Comparison of ENCODE assay signal across 11 cellular contexts in the genomic region with DNA sequence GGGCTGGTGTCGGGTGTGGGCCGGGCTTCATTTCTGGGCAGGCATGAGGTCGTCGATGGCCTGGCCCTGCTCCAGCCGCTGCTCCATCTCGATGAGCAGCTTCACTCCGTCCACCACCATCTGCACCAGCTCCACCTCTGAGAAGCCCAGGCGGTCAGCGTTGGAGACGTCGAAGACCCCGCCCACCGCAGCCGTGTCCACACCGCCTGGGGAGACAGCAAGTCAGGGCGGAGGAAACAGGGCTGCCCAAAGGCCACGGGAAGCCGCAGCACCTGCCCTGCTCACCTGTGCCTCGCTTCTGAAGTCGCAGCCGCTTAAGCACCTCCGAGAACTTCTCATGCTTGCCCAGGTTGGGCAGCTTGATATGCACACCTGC. TPM values are rescaled to one million over a fixed set of nuclear protein-coding genes. Genes with fewer than 3 reads are reported as not detected.
A peak's percentile ranks its signal among the peaks of the same experiment; 100 is the strongest.
DNase-seq lines count a peak whose midpoint lies in the region; ATAC-seq, FAIRE-seq and TF ChIP-seq lines count a peak whose summit lies in the region.
"Had no signal": no experiment of that assay in that cellular context is flagged by ENCODE, and none has a peak within 500 bp of the region (broad histone marks: within the 10 kb centered on the region; RNA-seq: fewer than 3 reads in every experiment).

No MANE protein-coding gene starts in this region.

- H4K20me1 ChIP-seq in K562 (replicated peaks; ENCODE audit: control insufficient read depth, insufficient read depth, low read length) = peaks cover 13% of the 10 kb centered on the region; the same call in 1 of the 2 replicates

- H3K27me3 Mint-ChIP-seq in activated naive CD8-positive, alpha-beta T cell treated with anti-CD3 and anti-CD28 coated beads, Interleukin-2, amount 10 ng/mL, durations not matched to agents 7 days and 5 days = peaks cover 16% of the 10 kb centered on the region
- H3K27me3 Mint-ChIP-seq in activated naive CD8-positive, alpha-beta T cell treated with anti-CD3 and anti-CD28 coated beads, Interleukin-2, amount 50 U/mL, for 24 hours = peaks cover 14% of the 10 kb centered on the region

- CTCF ChIA-PET in K562 (lab: Yijun Ruan, JAX; ENCODE audit: low intra/inter-chr PET ratio) = interaction anchor here (0.6 to 2.7 kb wide), 2 partner anchors 27 to 445 kb away, joined by 4 to 19 read pairs; no protein-coding TSS in a partner anchor

- H3K9ac ChIP-seq in K562 (ENCODE audit: insufficient read depth in 1 of 2, low read depth in 2 of 2, low read length in 2 of 2) (peak overlapping the region in 1 of 2 experiments; percentile 61; a peak in 1 of 4 replicates), muscle layer of colon (ENCODE audit: low read length) (peak overlapping the region; percentile 27)

- POLR2A ChIA-PET in activated naive CD8-positive, alpha-beta T cell treated with anti-CD3 and anti-CD28 coated beads, Interleukin-2, amount 10 ng/mL, durations not matched to agents 7 days and 5 days (lab: Charles Lee) = interaction anchor here (0.7 kb wide), 1 partner anchor 20 kb away, joined by 3 read pairs; no protein-coding TSS in a partner anchor
- POLR2A ChIA-PET in K562 (lab: Yijun Ruan, JAX) = interaction anchor here (0.5 to 1.8 kb wide), 7 partner anchors 8 to 245 kb away, joined by 4 to 9 read pairs (median 5); a partner anchor contains a TSS

- TF ChIP-seq POLR2A in K562 (conservative IDR thresholded peaks at IDR 0.05) (no peak), uterus (IDR thresholded peaks at IDR 0.05) (no peak)

- no peak for FAIRE-seq in K562 (lab: Jason Lieb, UNC)
- FAIRE-seq: D721Med, RCC 7860 had no signal

- peak overlapping the region; percentile 71; the same call in 1 of the 3 replicates for H3K27ac ChIP-seq in K562 (ENCODE audit: extremely low read depth, low read depth, low read length)
- H3K27ac ChIP-seq in muscle layer of colon (ENCODE audit: low read depth, low read length) = peak overlapping the region; percentile 86
- peak overlapping the region; percentile 82 to 84 for H3K27ac ChIP-seq in uterus

- no peak for TF ChIP-seq EP300 in K562 (IDR thresholded peaks at IDR 0.05; ENCODE audit: low read length)

- peaks cover 23% of the 10 kb centered on the region for H3K79me2 ChIP-seq in K562 (ENCODE audit: control insufficient read depth, insufficient read depth, low read length)

- WGBS in K562 (ENCODE audit: insufficient coverage, low coverage, missing lambda C conversion rate) = 59% methylated on average over 13 of the region's 22 CpGs

- BruUV-seq in K562 (replicated peaks; lab: Mats Ljungman, UMichigan) = TSS peak; percentile 75

- peaks cover 34 to 82% of the 10 kb centered on the region in 2 experiments for H3K4me1 ChIP-seq in K562 (replicated peaks in 1 of 2; ENCODE audit: control insufficient read depth in 2 of 2, insufficient read depth in 2 of 2, low read length in 2 of 2)
- H3K4me1 ChIP-seq in muscle layer of colon (ENCODE audit: insufficient read depth, low read length) = peaks cover 50% of the 10 kb centered on the region
- H3K4me1 ChIP-seq in uterus = peaks cover 0 to 27% of the 10 kb centered on the region in 2 donors

- no peak for TF ChIP-seq CTCF in K562 (IDR thresholded peaks at IDR 0.05 in 2 of 3, conservative IDR thresholded peaks at IDR 0.05 in 1 of 3; ENCODE audit: insufficient read depth in 2 of 3, low read depth in 1 of 3, low read length in 3 of 3)
- no peak for TF ChIP-seq CTCF in uterus (IDR thresholded peaks at IDR 0.05)

- no peaks in the 10 kb centered on the region for H3K27me3 ChIP-seq in K562 (ENCODE audit: control insufficient read depth in 2 of 2, insufficient read depth in 2 of 2, low read length in 2 of 2)
- H3K27me3 ChIP-seq in muscle layer of colon (ENCODE audit: control insufficient read depth in 1 of 2, insufficient read depth in 2 of 2, low read length in 2 of 2) = no peaks in the 10 kb centered on the region
- H3K27me3 ChIP-seq in uterus = no peaks in the 10 kb centered on the region

- no peak for TF ChIP-seq RAD21 in K562 (CRISPR knock-in tag; conservative IDR thresholded peaks at IDR 0.05 in 1 of 2, IDR thresholded peaks at IDR 0.05 in 1 of 2)

- no peak overlapping the region for H3K27ac Mint-ChIP-seq in activated naive CD8-positive, alpha-beta T cell treated with anti-CD3 and anti-CD28 coated beads, Interleukin-2, amount 10 ng/mL, durations not matched to agents 7 days and 5 days
- H3K27ac Mint-ChIP-seq in activated naive CD8-positive, alpha-beta T cell treated with anti-CD3 and anti-CD28 coated beads, Interleukin-2, amount 50 U/mL, for 24 hours = no peak overlapping the region

- H3K4me3 ChIP-seq in K562 (no peak overlapping the region; the same call in 1 of the 2 replicates), muscle layer of colon (ENCODE audit: low read depth in 1 of 2, low read length in 2 of 2) (peak overlapping the region; percentile 34 to 65), uterus (no peak overlapping the region)

- no peaks in the 10 kb centered on the region for H3K36me3 Mint-ChIP-seq in activated naive CD8-positive, alpha-beta T cell treated with anti-CD3 and anti-CD28 coated beads, Interleukin-2, amount 10 ng/mL, durations not matched to agents 7 days and 5 days
- no peaks in the 10 kb centered on the region for H3K36me3 Mint-ChIP-seq in activated naive CD8-positive, alpha-beta T cell treated with anti-CD3 and anti-CD28 coated beads, Interleukin-2, amount 50 U/mL, for 24 hours (ENCODE audit: low read depth)
- H3K36me3 Mint-ChIP-seq: activated naive CD4-positive, alpha-beta T cell treated with anti-CD3 and anti-CD28 coated beads, Interleukin-2, amount 50 U/mL, for 72 hours had no signal

- H3K9me3 ChIP-seq in K562 (replicated peaks; ENCODE audit: control insufficient read depth, insufficient read depth, low read depth, low read length) (no peaks in the 10 kb centered on the region), muscle layer of colon (ENCODE audit: low read length) (no peaks in the 10 kb centered on the region), uterus (no peaks in the 10 kb centered on the region)

- intact Hi-C loops in K562 (cut with micrococcal nuclease) (loop anchor here (5.0 to 10.0 kb wide), 2 partner anchors 42 to 125 kb away; a partner anchor contains a TSS), uterus (cut with DNase I; ENCODE audit: low total_unique reads) (loop anchor here (2.0 kb wide), 1 partner anchor 25 kb away; no protein-coding TSS in a partner anchor)

- ATAC-seq in activated naive CD8-positive, alpha-beta T cell treated with anti-CD3 and anti-CD28 coated beads, Interleukin-2, amount 10 ng/mL, durations not matched to agents 7 days and 5 days (ENCODE audit: low read depth) = no peak
- no peak for ATAC-seq in activated naive CD8-positive, alpha-beta T cell treated with anti-CD3 and anti-CD28 coated beads, Interleukin-2, amount 50 U/mL, for 24 hours
- ATAC-seq in K562 (no peak), HG03039 (IDR thresholded peaks at IDR 0.05; ENCODE audit: unreplicated experiment) (no peak), HG02884 (IDR thresholded peaks at IDR 0.05; ENCODE audit: unreplicated experiment) (no peak)

- peak overlapping the region; percentile 45 for H3K4me3 Mint-ChIP-seq in activated naive CD8-positive, alpha-beta T cell treated with anti-CD3 and anti-CD28 coated beads, Interleukin-2, amount 10 ng/mL, durations not matched to agents 7 days and 5 days
- no peak overlapping the region for H3K4me3 Mint-ChIP-seq in activated naive CD8-positive, alpha-beta T cell treated with anti-CD3 and anti-CD28 coated beads, Interleukin-2, amount 50 U/mL, for 24 hours

- H3K4me1 Mint-ChIP-seq in activated naive CD8-positive, alpha-beta T cell treated with anti-CD3 and anti-CD28 coated beads, Interleukin-2, amount 10 ng/mL, durations not matched to agents 7 days and 5 days = peaks cover 8% of the 10 kb centered on the region
- H3K4me1 Mint-ChIP-seq in activated naive CD8-positive, alpha-beta T cell treated with anti-CD3 and anti-CD28 coated beads, Interleukin-2, amount 50 U/mL, for 24 hours = peaks cover 8% of the 10 kb centered on the region

- H3K9me1 ChIP-seq in K562 (ENCODE audit: control insufficient read depth, insufficient read depth, low read length) = no peaks in the 10 kb centered on the region

- H3K36me3 ChIP-seq in K562 (ENCODE audit: control insufficient read depth, insufficient read depth, low read length) (peaks cover 23% of the 10 kb centered on the region; the same call in 1 of the 3 replicates), muscle layer of colon (ENCODE audit: insufficient read depth, low read length) (peaks cover 15% of the 10 kb centered on the region), uterus (no peaks in the 10 kb centered on the region)

- no peaks in the 10 kb centered on the region for H3K9me3 Mint-ChIP-seq in activated naive CD8-positive, alpha-beta T cell treated with anti-CD3 and anti-CD28 coated beads, Interleukin-2, amount 10 ng/mL, durations not matched to agents 7 days and 5 days
- H3K9me3 Mint-ChIP-seq in activated naive CD8-positive, alpha-beta T cell treated with anti-CD3 and anti-CD28 coated beads, Interleukin-2, amount 50 U/mL, for 24 hours = no peaks in the 10 kb centered on the region
- H3K9me3 Mint-ChIP-seq: activated naive CD4-positive, alpha-beta T cell treated with anti-CD3 and anti-CD28 coated beads, Interleukin-2, amount 50 U/mL, for 72 hours had no signal

- H2AFZ ChIP-seq in K562 (ENCODE audit: low read depth, low read length) = no peak overlapping the region

- in situ Hi-C loops in K562 (cut with MboI) = no loop called here

- H3K4me2 ChIP-seq in K562 (ENCODE audit: insufficient read depth, low read length) = peak overlapping the region; percentile 68

- peak; percentile 34 for DNase-seq in activated naive CD8-positive, alpha-beta T cell treated with anti-CD3 and anti-CD28 coated beads, Interleukin-2, amount 10 ng/mL, durations not matched to agents 7 days and 5 days
- DNase-seq in activated naive CD8-positive, alpha-beta T cell treated with anti-CD3 and anti-CD28 coated beads, Interleukin-2, amount 50 U/mL, for 24 hours = no peak
- DNase-seq in K562 (ENCODE audit: extremely low read depth in 1 of 4, low spot score in 3 of 4) (peak in 1 of 4 experiments; percentile 44), uterus (peak; percentile 41 to 45)
- no peak for DNase-seq in stimulated activated CD4-positive, alpha-beta T cell treated with anti-CD3 and anti-CD28 coated beads, Interleukin-4, amount 100 ng/mL, for 1 hour

RNA-seq across cellular contexts. Expression of a gene that starts 2.8 kb away (rescaled TPM):
- 1 to 10 TPM; 4.3 to 4.4 TPM for total RNA-seq in activated naive CD8-positive, alpha-beta T cell treated with anti-CD3 and anti-CD28 coated beads, Interleukin-2, amount 10 ng/mL, durations not matched to agents 7 days and 5 days
- 63.0 and 253 TPM in 2 replicates for total RNA-seq in K562 (2011; cell fraction: chromatin; rRNA removed; ENCODE audit: low replicate concordance)
- total RNA-seq in K562 (2011; cell fraction: nucleolus; rRNA removed) = 300 and 318 TPM in 2 replicates
- total RNA-seq in K562 (2011; cell fraction: nucleoplasm; rRNA removed) = 108 and 141 TPM in 2 replicates
- total RNA-seq in K562 (2014; rRNA removed) (692 and 778 TPM in 2 replicates), K562 (2014; rRNA removed; fragmentation: Illumina TruSeq; extraction: Trizol) (90.5 and 91.6 TPM in 2 replicates), K562 (2015; rRNA removed; fragmentation: Illumina TruSeq; extraction: Trizol) (177 and 191 TPM in 2 replicates), K562 (2021) (558 and 570 TPM in 2 replicates), uterus (100 to 1,000 TPM in 3 of 4 donors, 10 to 100 TPM in 1; 96.2 to 291 (median 218) TPM)
- polyA plus RNA-seq in K562 (2011; rRNA removed) (132 and 348 TPM in 2 replicates), K562 (2014; fragmentation: Illumina TruSeq; extraction: Trizol) (115 and 390 TPM in 2 replicates), K562 (2014; fragmentation: Nextera tagmentation; extraction: Ambion mirVana) (10 to 100 TPM; 23.9 to 44.5 TPM), K562 (2014; rRNA removed) (564 and 637 TPM in 2 replicates)
- polyA plus RNA-seq in K562 (2011; cell fraction: cytosol; rRNA removed) = 261 and 599 TPM in 2 replicates
- 742 and 1,022 TPM in 2 replicates for polyA plus RNA-seq in K562 (2011; cell fraction: nucleus; rRNA removed)
- 375 and 553 TPM in 2 replicates for polyA plus RNA-seq in K562 (2012)
- 34.8 and 43.6 TPM in 2 replicates for polyA minus RNA-seq in K562 (2011; rRNA and poly(A)+ RNA removed)
- polyA minus RNA-seq in K562 (2011; cell fraction: cytosol; rRNA and poly(A)+ RNA removed) = 164 and 287 TPM in 2 replicates
- 93.2 and 131 TPM in 2 replicates for polyA minus RNA-seq in K562 (2011; cell fraction: nucleus; rRNA and poly(A)+ RNA removed)

RNA-seq across cellular contexts. Expression of a gene that starts 9.2 kb away (rescaled TPM):
- 1 to 10 TPM; 7.8 to 9.2 TPM for total RNA-seq in activated naive CD8-positive, alpha-beta T cell treated with anti-CD3 and anti-CD28 coated beads, Interleukin-2, amount 10 ng/mL, durations not matched to agents 7 days and 5 days
- total RNA-seq in K562 (2011; cell fraction: chromatin; rRNA removed; ENCODE audit: low replicate concordance) = 5.1 and 21.8 TPM in 2 replicates
- total RNA-seq in K562 (2011; cell fraction: nucleolus; rRNA removed) = 24.5 and 24.8 TPM in 2 replicates
- 9.7 and 11.4 TPM in 2 replicates for total RNA-seq in K562 (2011; cell fraction: nucleoplasm; rRNA removed)
- total RNA-seq in K562 (2014; rRNA removed) (24.8 and 29.5 TPM in 2 replicates), K562 (2014; rRNA removed; fragmentation: Illumina TruSeq; extraction: Trizol) (1.5 and 2.9 TPM in 2 replicates), K562 (2015; rRNA removed; fragmentation: Illumina TruSeq; extraction: Trizol) (12.3 and 12.4 TPM in 2 replicates), K562 (2021) (20.4 and 21.0 TPM in 2 replicates), uterus (10 to 100 TPM in 2 of 4 donors, 1 to 10 TPM in 2; 3.6 to 26.5 (median 8.7) TPM)
- polyA plus RNA-seq in K562 (2011; rRNA removed) (5.1 and 6.6 TPM in 2 replicates), K562 (2014; fragmentation: Illumina TruSeq; extraction: Trizol) (3.2 and 10.1 TPM in 2 replicates), K562 (2014; fragmentation: Nextera tagmentation; extraction: Ambion mirVana) (under 1 TPM; 0.10 to 0.50 TPM), K562 (2014; rRNA removed) (18.1 and 22.4 TPM in 2 replicates)
- 7.6 and 28.9 TPM in 2 replicates for polyA plus RNA-seq in K562 (2011; cell fraction: cytosol; rRNA removed)
- polyA plus RNA-seq in K562 (2011; cell fraction: nucleus; rRNA removed) = 15.5 and 27.8 TPM in 2 replicates
- 7.5 and 13.1 TPM in 2 replicates for polyA plus RNA-seq in K562 (2012)
- polyA minus RNA-seq in K562 (2011; rRNA and poly(A)+ RNA removed) = 1.4 and 2.6 TPM in 2 replicates
- polyA minus RNA-seq in K562 (2011; cell fraction: cytosol; rRNA and poly(A)+ RNA removed) = 5.0 and 6.5 TPM in 2 replicates
- polyA minus RNA-seq in K562 (2011; cell fraction: nucleus; rRNA and poly(A)+ RNA removed) = 13.2 and 14.3 TPM in 2 replicates

RNA-seq across cellular contexts. Expression of a gene that starts 42.6 kb away (rescaled TPM):
- total RNA-seq in activated naive CD8-positive, alpha-beta T cell treated with anti-CD3 and anti-CD28 coated beads, Interleukin-2, amount 10 ng/mL, durations not matched to agents 7 days and 5 days = 10 to 100 TPM; 31.7 to 32.3 TPM
- 7.5 and 18.1 TPM in 2 replicates for total RNA-seq in K562 (2011; cell fraction: chromatin; rRNA removed; ENCODE audit: low replicate concordance)
- 5.4 and 6.3 TPM in 2 replicates for total RNA-seq in K562 (2011; cell fraction: nucleolus; rRNA removed)
- 9.8 and 13.9 TPM in 2 replicates for total RNA-seq in K562 (2011; cell fraction: nucleoplasm; rRNA removed)
- 11.1 and 15.1 TPM in 2 replicates for total RNA-seq in K562 (2014; rRNA removed)
- total RNA-seq in K562 (2014; rRNA removed; fragmentation: Illumina TruSeq; extraction: Trizol) = 21.4 and 22.6 TPM in 2 replicates
- total RNA-seq in K562 (2015; rRNA removed; fragmentation: Illumina TruSeq; extraction: Trizol) = 18.0 and 19.5 TPM in 2 replicates
- total RNA-seq in K562 (2021) = 16.9 and 17.5 TPM in 2 replicates
- polyA plus RNA-seq in K562 (2011; rRNA removed) = 7.6 and 7.9 TPM in 2 replicates
- polyA plus RNA-seq in K562 (2011; cell fraction: cytosol; rRNA removed) = 3.5 and 6.5 TPM in 2 replicates
- polyA plus RNA-seq in K562 (2011; cell fraction: nucleus; rRNA removed) = 5.0 and 5.8 TPM in 2 replicates
- polyA plus RNA-seq in K562 (2012) = 8.6 and 12.2 TPM in 2 replicates
- polyA plus RNA-seq in K562 (2014; fragmentation: Illumina TruSeq; extraction: Trizol) = 17.2 and 20.6 TPM in 2 replicates
- polyA plus RNA-seq in K562 (2014; fragmentation: Nextera tagmentation; extraction: Ambion mirVana) = 10 to 100 TPM in 1 of 2 experiments, 1 to 10 TPM in 1; 9.1 to 13.2 TPM
- 9.9 and 11.2 TPM in 2 replicates for polyA plus RNA-seq in K562 (2014; rRNA removed)
- 12.3 and 14.5 TPM in 2 replicates for polyA minus RNA-seq in K562 (2011; rRNA and poly(A)+ RNA removed)
- 10.3 and 10.5 TPM in 2 replicates for polyA minus RNA-seq in K562 (2011; cell fraction: cytosol; rRNA and poly(A)+ RNA removed)
- polyA minus RNA-seq in K562 (2011; cell fraction: nucleus; rRNA and poly(A)+ RNA removed) = 4.0 and 7.8 TPM in 2 replicates
- 10 to 100 TPM; 13.8 to 43.6 (median 33.1) TPM for total RNA-seq in uterus

RNA-seq across cellular contexts. Expression of a gene that starts 42.9 kb away (rescaled TPM):
- 10 to 100 TPM; 26.7 to 29.5 TPM for total RNA-seq in activated naive CD8-positive, alpha-beta T cell treated with anti-CD3 and anti-CD28 coated beads, Interleukin-2, amount 10 ng/mL, durations not matched to agents 7 days and 5 days
- 34.1 and 36.6 TPM in 2 replicates for total RNA-seq in K562 (2011; cell fraction: chromatin; rRNA removed; ENCODE audit: low replicate concordance)
- 16.8 and 18.7 TPM in 2 replicates for total RNA-seq in K562 (2011; cell fraction: nucleolus; rRNA removed)
- 27.0 and 28.2 TPM in 2 replicates for total RNA-seq in K562 (2011; cell fraction: nucleoplasm; rRNA removed)
- total RNA-seq in K562 (2014; rRNA removed) = 25.2 and 25.6 TPM in 2 replicates
- total RNA-seq in K562 (2014; rRNA removed; fragmentation: Illumina TruSeq; extraction: Trizol) = 25.7 and 27.3 TPM in 2 replicates
- total RNA-seq in K562 (2015; rRNA removed; fragmentation: Illumina TruSeq; extraction: Trizol) = 27.0 and 28.5 TPM in 2 replicates
- total RNA-seq in K562 (2021) = 34.6 and 35.5 TPM in 2 replicates
- 13.0 and 19.1 TPM in 2 replicates for polyA plus RNA-seq in K562 (2011; rRNA removed)
- 5.5 and 7.4 TPM in 2 replicates for polyA plus RNA-seq in K562 (2011; cell fraction: cytosol; rRNA removed)
- polyA plus RNA-seq in K562 (2011; cell fraction: nucleus; rRNA removed) = 6.3 and 6.5 TPM in 2 replicates
- polyA plus RNA-seq in K562 (2012) = 35.5 TPM in 2 replicates
- polyA plus RNA-seq in K562 (2014; fragmentation: Illumina TruSeq; extraction: Trizol) = 24.8 and 27.3 TPM in 2 replicates
- 10 to 100 TPM in 1 of 2 experiments, 1 to 10 TPM in 1; 5.0 to 11.8 TPM for polyA plus RNA-seq in K562 (2014; fragmentation: Nextera tagmentation; extraction: Ambion mirVana)
- 33.5 and 35.3 TPM in 2 replicates for polyA plus RNA-seq in K562 (2014; rRNA removed)
- polyA minus RNA-seq in K562 (2011; rRNA and poly(A)+ RNA removed) = 4.3 and 7.4 TPM in 2 replicates
- 5.2 and 7.9 TPM in 2 replicates for polyA minus RNA-seq in K562 (2011; cell fraction: cytosol; rRNA and poly(A)+ RNA removed)
- polyA minus RNA-seq in K562 (2011; cell fraction: nucleus; rRNA and poly(A)+ RNA removed) = 5.8 and 9.2 TPM in 2 replicates
- total RNA-seq in uterus = 10 to 100 TPM in 3 of 4 donors, not detected in 1; 26.9 to 51.5 (median 31.6) TPM

Comparison
In these comparisons a context has a peak if more than half of its experiments do, and no peak if none do; other contexts are left out.
1. DNase-seq: peak in activated naive CD8-positive, alpha-beta T cell treated with anti-CD3 and anti-CD28 coated beads, Interleukin-2, amount 10 ng/mL, durations not matched to agents 7 days and 5 days (single experiment) and uterus (2 of 2); none in activated naive CD8-positive, alpha-beta T cell treated with anti-CD3 and anti-CD28 coated beads, Interleukin-2, amount 50 U/mL, for 24 hours (single experiment) and stimulated activated CD4-positive, alpha-beta T cell treated with anti-CD3 and anti-CD28 coated beads, Interleukin-4, amount 100 ng/mL, for 1 hour (single experiment).
2. H3K4me3 ChIP-seq: peak in muscle layer of colon (2 of 2); none in K562 (single experiment) and uterus (0 of 2).
3. RNA of a gene that starts 2.8 kb away (total RNA-seq): 63.0 to 778 TPM in K562 and 96.2 to 291 TPM in uterus; 4.3 to 4.4 TPM in activated naive CD8-positive, alpha-beta T cell treated with anti-CD3 and anti-CD28 coated beads, Interleukin-2, amount 10 ng/mL, durations not matched to agents 7 days and 5 days; every median in the first group is over 10 times any median in the second.
4. Peak in every context shown above with its lines, with median percentiles within 50 percentile points of each other: H3K27ac ChIP-seq.